ENCODE assay signal across 8 cellular contexts in the genomic region with DNA sequence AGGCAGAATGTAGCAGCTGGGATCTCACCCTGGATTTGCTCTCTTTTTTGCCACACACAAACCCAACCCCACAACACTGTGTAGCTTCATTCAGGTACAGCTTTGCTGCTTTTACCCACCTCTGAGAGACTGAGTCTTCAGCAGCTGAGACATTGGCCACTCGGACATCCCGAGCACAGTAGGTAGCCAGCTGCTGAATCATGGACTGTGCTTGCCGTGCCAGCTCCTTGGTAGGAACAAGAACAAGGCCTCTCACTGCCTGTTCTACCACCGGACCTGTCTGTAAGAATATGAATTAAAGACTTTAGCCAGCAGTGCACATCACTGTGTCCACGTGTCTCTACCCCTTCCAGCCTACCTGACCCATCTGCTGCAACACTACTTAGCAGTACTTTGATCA. TPM values are rescaled to one million over a fixed set of nuclear protein-coding genes. Genes with fewer than 3 reads are reported as not detected.
DNase-seq lines count a peak whose midpoint lies in the region; ATAC-seq and TF ChIP-seq lines count a peak whose summit lies in the region.

No MANE protein-coding gene starts in this region.

- no peak for ATAC-seq in HG03045 (IDR thresholded peaks at IDR 0.05; ENCODE audit: unreplicated experiment)

- H3K27ac Mint-ChIP-seq in Calu3 (ENCODE audit: unreplicated experiment) = peak overlapping the region; percentile 86
- H3K27ac Mint-ChIP-seq in progenitor cell of endocrine pancreas = peak overlapping the region; percentile 97

- DNase-seq in Calu3 (no peak), RKO (ENCODE audit: low spot score) (peak; percentile 64), esophagus squamous epithelium (lab: John Stamatoyannopoulos, UW) (no peak), progenitor cell of endocrine pancreas (ENCODE audit: low spot score, unreplicated experiment) (no peak), NCI-H1417 (lab: John Stamatoyannopoulos, UW) (no peak), NCI-H146 treated with DMSO at 0.1 percent for 48 hours (lab: John Stamatoyannopoulos, UW; ENCODE audit: unreplicated experiment) (no peak), DMS53 (lab: John Stamatoyannopoulos, UW) (no peak)

- peak overlapping the region; percentile 67 to 94 (median 74) for H3K4me3 ChIP-seq in esophagus squamous epithelium

- no peaks in the 10 kb centered on the region for H3K9me3 ChIP-seq in esophagus squamous epithelium

- H3K9me3 Mint-ChIP-seq in Calu3 (ENCODE audit: low read depth, unreplicated experiment) (no peaks in the 10 kb centered on the region), progenitor cell of endocrine pancreas (ENCODE audit: low read depth) (no peaks in the 10 kb centered on the region)

- TF ChIP-seq POLR2A in esophagus squamous epithelium (IDR thresholded peaks at IDR 0.05) = no peak

- intact Hi-C loops in Calu3 (cut with micrococcal nuclease; ENCODE audit: unreplicated experiment) = loop anchor here (5.0 kb wide), 1 partner anchor 920 kb away; no protein-coding TSS in a partner anchor
- intact Hi-C loops in esophagus squamous epithelium (cut with DNase I) = no loop called here

- H3K4me1 ChIP-seq in esophagus squamous epithelium = peaks cover 11 to 33% (median 19%) of the 10 kb centered on the region in 3 donors

- H3K4me1 Mint-ChIP-seq in Calu3 (ENCODE audit: low read depth, unreplicated experiment) (peaks cover 26% of the 10 kb centered on the region), progenitor cell of endocrine pancreas (ENCODE audit: low read depth) (peaks cover 22% of the 10 kb centered on the region)

- H3K4me3 Mint-ChIP-seq in Calu3 (ENCODE audit: low read depth, unreplicated experiment) (peak overlapping the region; percentile 93), progenitor cell of endocrine pancreas (ENCODE audit: low read depth) (peak overlapping the region; percentile 93)

- peaks cover 43 to 75% (median 47%) of the 10 kb centered on the region in 3 donors for H3K36me3 ChIP-seq in esophagus squamous epithelium

- WGBS in esophagus squamous epithelium, 2 donors = 21 to 65% methylated on average over 5 of the region's 5 CpGs

- H3K27me3 Mint-ChIP-seq in Calu3 (ENCODE audit: unreplicated experiment) (no peaks in the 10 kb centered on the region), progenitor cell of endocrine pancreas (no peaks in the 10 kb centered on the region)

- CTCF ChIA-PET in Calu3 (lab: Charles Lee) = interaction anchor here (1.4 to 1.5 kb wide), 2 partner anchors 11 to 38 kb away, joined by 5 to 6 read pairs; no protein-coding TSS in a partner anchor

- TF ChIP-seq CTCF in Calu3 (IDR thresholded peaks at IDR 0.05; ENCODE audit: unreplicated experiment) (no peak), esophagus squamous epithelium (IDR thresholded peaks at IDR 0.05) (no peak), progenitor cell of endocrine pancreas (IDR thresholded peaks at IDR 0.05; ENCODE audit: unreplicated experiment) (no peak)

- H3K27ac ChIP-seq in esophagus squamous epithelium = peak overlapping the region in 3 of 4 donors; percentile 82 to 92 (median 91)

- BruUV-seq in Calu3 (replicated peaks; lab: Mats Ljungman, UMichigan) = no TSS peak

- no peaks in the 10 kb centered on the region for H3K27me3 ChIP-seq in esophagus squamous epithelium

- H3K36me3 Mint-ChIP-seq in Calu3 (ENCODE audit: insufficient read depth, unreplicated experiment) (peaks cover 90% of the 10 kb centered on the region), progenitor cell of endocrine pancreas (ENCODE audit: insufficient read depth) (peaks cover 26% of the 10 kb centered on the region)

RNA-seq across cellular contexts. Expression of a gene that starts 0.9 kb away (rescaled TPM):
- total RNA-seq in Calu3 (2022) = 157 and 168 TPM in 2 replicates
- 10 to 100 TPM; 34.1 to 69.6 (median 50.0) TPM for total RNA-seq in esophagus squamous epithelium
- 111 and 120 TPM in 2 replicates for total RNA-seq in progenitor cell of endocrine pancreas

RNA-seq across cellular contexts. Expression of a gene that starts 9.3 kb away (rescaled TPM):
- total RNA-seq in Calu3 (2022) = 115 and 128 TPM in 2 replicates
- 100 to 1,000 TPM in 2 of 4 donors, 10 to 100 TPM in 2; 68.0 to 123 (median 102) TPM for total RNA-seq in esophagus squamous epithelium
- total RNA-seq in progenitor cell of endocrine pancreas = 117 and 119 TPM in 2 replicates

RNA-seq across cellular contexts. Expression of a gene that starts 31.6 kb away (rescaled TPM):
- 45.0 and 46.0 TPM in 2 replicates for total RNA-seq in Calu3 (2022)
- total RNA-seq in esophagus squamous epithelium = under 1 TPM in 2 of 4 donors, not detected in 2; 0.08 to 0.19 TPM
- total RNA-seq in progenitor cell of endocrine pancreas = 21.0 and 21.2 TPM in 2 replicates

RNA-seq across cellular contexts. Expression of a gene that starts 33.7 kb away (rescaled TPM):
- total RNA-seq in Calu3 (2022) (100 and 105 TPM in 2 replicates), esophagus squamous epithelium (100 to 1,000 TPM in 1 of 4 donors, 10 to 100 TPM in 3; 68.9 to 102 (median 89.5) TPM), progenitor cell of endocrine pancreas (93.5 and 105 TPM in 2 replicates)

Comparison
In these comparisons a context has a peak if more than half of its experiments do, and no peak if none do; other contexts are left out.
1. RNA of a gene that starts 31.6 kb away (total RNA-seq): 45.0 to 46.0 TPM in Calu3 and 21.0 to 21.2 TPM in progenitor cell of endocrine pancreas; 0.08 to 0.19 TPM in esophagus squamous epithelium; every median in the first group is over 10 times any median in the second.